Comparison of ENCODE assay signal across 20 cellular contexts in genomic region chr14:51823706-51824105, GRCh38. TPM values are rescaled to one million over a fixed set of nuclear protein-coding genes. Genes with fewer than 3 reads are reported as not detected.
A peak's percentile ranks its signal among the peaks of the same experiment; 100 is the strongest.
DNase-seq lines count a peak whose midpoint lies in the region; ATAC-seq, FAIRE-seq and TF ChIP-seq lines count a peak whose summit lies in the region.
"Had no signal": no experiment of that assay in that cellular context is flagged by ENCODE, and none has a peak within 500 bp of the region (broad histone marks: within the 10 kb centered on the region; RNA-seq: fewer than 3 reads in every experiment).

No MANE protein-coding gene starts in this region.

- no peaks in the 10 kb centered on the region for H3K4me1 ChIP-seq in hepatocyte (ENCODE audit: insufficient read depth)

- no peak for DNase-seq in natural killer cell
- DNase-seq in natural killer cell treated with Interleukin-12 subunit alpha and Interleukin-12 subunit beta and Interleukin-15 and Interleukin-18, amount 100 ng/mL, for 72 hours (ENCODE audit: low spot score), result no peak
- DNase-seq in RPMI7951 (ENCODE audit: low read depth), result peak; percentile 53
- peak; percentile 45 for DNase-seq in epithelial cell of prostate (ENCODE audit: low read depth, low spot score)
- DNase-seq in urothelium cell line (ENCODE audit: low spot score), result peak; percentile 78
- no peak for DNase-seq in NCI-H2107 (lab: John Stamatoyannopoulos, UW)
- no peak for DNase-seq in erythroblast (lab: John Stamatoyannopoulos, UW)
- DNase-seq in hepatocyte (ENCODE audit: low spot score), result no peak
- DNase-seq: DMS 273 treated with DMSO at 0.1 percent for 48 hours, GM23248, NCI-H1417, NCI-H1930, NCI-H2171 treated with DMSO at 0.1 percent for 48 hours, NCI-H82, RPMI8226 had no signal

- peak; percentile 62 for FAIRE-seq in urothelium cell line (lab: Jason Lieb, UNC)
- FAIRE-seq: GM12878, HepG2 had no signal

- H3K36me3 ChIP-seq in hepatocyte (replicated peaks; ENCODE audit: insufficient read depth, low read depth), result no peaks in the 10 kb centered on the region
- H3K36me3 ChIP-seq: BLaER1 treated with 17β-estradiol and CSF1 and Interleukin-3, amounts not matched to agents 10 nM and 100 nM; SJSA1 had no signal

- no peaks in the 10 kb centered on the region for H3K9me3 ChIP-seq in hepatocyte (ENCODE audit: low read depth)
- H3K9me3 ChIP-seq: BLaER1 treated with 17β-estradiol and CSF1 and Interleukin-3, amounts not matched to agents 10 nM and 100 nM; SJSA1 had no signal

- peaks cover 0 to 2% of the 10 kb centered on the region in 2 donors for H3K27me3 Mint-ChIP-seq in natural killer cell (ENCODE audit: low read depth in 2 of 2)
- no peaks in the 10 kb centered on the region for H3K27me3 Mint-ChIP-seq in natural killer cell treated with Interleukin-12 subunit alpha and Interleukin-12 subunit beta and Interleukin-15 and Interleukin-18, amount 100 ng/mL, for 72 hours

- no peaks in the 10 kb centered on the region for H4K20me1 ChIP-seq in hepatocyte (ENCODE audit: insufficient read depth, poor library complexity, severe bottlenecking)
- H4K20me1 ChIP-seq: BLaER1 treated with 17β-estradiol and CSF1 and Interleukin-3, amounts not matched to agents 10 nM and 100 nM had no signal

- no peak overlapping the region for H3K4me2 ChIP-seq in hepatocyte
- H3K4me2 ChIP-seq: BLaER1 treated with 17β-estradiol and CSF1 and Interleukin-3, amounts not matched to agents 10 nM and 100 nM had no signal

- TF ChIP-seq POLR2A in erythroblast (IDR thresholded peaks at IDR 0.05; ENCODE audit: low read length), result no peak

- no peak overlapping the region for H3K4me3 ChIP-seq in hepatocyte
- H3K4me3 ChIP-seq: BLaER1 treated with 17β-estradiol and CSF1 and Interleukin-3, amounts not matched to agents 10 nM and 100 nM; GM12878; GM23248; SJSA1 had no signal

- H3K36me3 Mint-ChIP-seq in natural killer cell, result no peaks in the 10 kb centered on the region
- H3K36me3 Mint-ChIP-seq in natural killer cell treated with Interleukin-12 subunit alpha and Interleukin-12 subunit beta and Interleukin-15 and Interleukin-18, amount 100 ng/mL, for 72 hours, result no peaks in the 10 kb centered on the region

- H3K27me3 ChIP-seq in hepatocyte, result peaks cover 6% of the 10 kb centered on the region
- H3K27me3 ChIP-seq: SJSA1 had no signal

- no peak overlapping the region for H3K27ac Mint-ChIP-seq in natural killer cell
- H3K27ac Mint-ChIP-seq in natural killer cell treated with Interleukin-12 subunit alpha and Interleukin-12 subunit beta and Interleukin-15 and Interleukin-18, amount 100 ng/mL, for 72 hours, result peak overlapping the region in 1 of 2 donors; percentile 11

- peak overlapping the region; percentile 2 for H3K4me3 Mint-ChIP-seq in natural killer cell
- no peak overlapping the region for H3K4me3 Mint-ChIP-seq in natural killer cell treated with Interleukin-12 subunit alpha and Interleukin-12 subunit beta and Interleukin-15 and Interleukin-18, amount 100 ng/mL, for 72 hours

- no peak for ATAC-seq in natural killer cell
- no peak for ATAC-seq in natural killer cell treated with Interleukin-12 subunit alpha and Interleukin-12 subunit beta and Interleukin-15 and Interleukin-18, amount 100 ng/mL, for 72 hours
- ATAC-seq: GM12878, HepG2 had no signal

- no peaks in the 10 kb centered on the region for H3K79me2 ChIP-seq in hepatocyte

- no peak overlapping the region for H3K27ac ChIP-seq in epithelial cell of prostate
- H3K27ac ChIP-seq in hepatocyte, result no peak overlapping the region
- H3K27ac ChIP-seq: BLaER1 treated with 17β-estradiol and CSF1 and Interleukin-3, amounts not matched to agents 10 nM and 100 nM; GM23248; SJSA1 had no signal

- no peaks in the 10 kb centered on the region for H3K9me2 ChIP-seq in hepatocyte (replicated peaks; ENCODE audit: insufficient read depth)

- H2AFZ ChIP-seq in hepatocyte, result no peak overlapping the region
- H2AFZ ChIP-seq: GM23248 had no signal

- peaks cover 21 to 24% of the 10 kb centered on the region in 2 donors for H3K4me1 Mint-ChIP-seq in natural killer cell
- H3K4me1 Mint-ChIP-seq in natural killer cell treated with Interleukin-12 subunit alpha and Interleukin-12 subunit beta and Interleukin-15 and Interleukin-18, amount 100 ng/mL, for 72 hours (ENCODE audit: low read depth in 2 of 2), result peaks cover 26 to 30% of the 10 kb centered on the region in 2 donors

- TF ChIP-seq CTCF in natural killer cell (IDR thresholded peaks at IDR 0.05) (no peak), hepatocyte (IDR thresholded peaks at IDR 0.05; ENCODE audit: poor library complexity) (no peak)

- WGBS in hepatocyte (ENCODE audit: low lambda C conversion rate, missing lambda C conversion rate), result 68% methylated on average over 6 of the region's 6 CpGs

- intact Hi-C loops in natural killer cell (cut with micrococcal nuclease), result no loop called here

- H3K9me3 Mint-ChIP-seq in natural killer cell, result no peaks in the 10 kb centered on the region
- H3K9me3 Mint-ChIP-seq in natural killer cell treated with Interleukin-12 subunit alpha and Interleukin-12 subunit beta and Interleukin-15 and Interleukin-18, amount 100 ng/mL, for 72 hours, result no peaks in the 10 kb centered on the region

RNA-seq across cellular contexts. Expression of gene GNG2, which starts 36.7 kb away (rescaled TPM):
- total RNA-seq in natural killer cell (100 to 1,000 TPM; 552 to 653 (median 582) TPM), hepatocyte (9.0 and 13.7 TPM in 2 replicates)
- 100 to 1,000 TPM; 293 to 495 TPM for total RNA-seq in natural killer cell treated with Interleukin-12 subunit alpha and Interleukin-12 subunit beta and Interleukin-15 and Interleukin-18, amount 100 ng/mL, for 72 hours
- 81.7 and 98.8 TPM in 2 replicates for total RNA-seq in RPMI7951 (2014; rRNA removed; shearing (Covaris generic))
- polyA plus RNA-seq in hepatocyte, result 5.0 and 6.6 TPM in 2 replicates
- total RNA-seq: HepG2, NCI-H460 had no signal
- polyA plus RNA-seq: HepG2 had no signal

Comparison
In these comparisons a context has a peak if more than half of its experiments do, and no peak if none do; other contexts are left out.
1. DNase-seq: peak in RPMI7951 (single experiment), epithelial cell of prostate (single experiment) and urothelium cell line (single experiment); none in natural killer cell (single experiment), natural killer cell treated with Interleukin-12 subunit alpha and Interleukin-12 subunit beta and Interleukin-15 and Interleukin-18, amount 100 ng/mL, for 72 hours (single experiment), NCI-H2107 (single experiment), erythroblast (0 of 2) and hepatocyte (single experiment).